In genomic region chr6:15573376-15573775, GRCh38 we compare ENCODE assay signal across 18 cellular contexts.
DNase-seq lines count a peak whose midpoint lies in the region; ATAC-seq, FAIRE-seq and TF ChIP-seq lines count a peak whose summit lies in the region.
"Had no signal": no experiment of that assay in that cellular context is flagged by ENCODE, and none has a peak within 500 bp of the region (broad histone marks: within the 10 kb centered on the region; RNA-seq: fewer than 3 reads in every experiment).

No MANE protein-coding gene starts in this region.

- no peak overlapping the region for H3K23ac ChIP-seq in H1 (ENCODE audit: insufficient read length)

- H3K9ac ChIP-seq in HUES64 (ENCODE audit: low read depth, low read length), result no peak overlapping the region
- no peak overlapping the region for H3K9ac ChIP-seq in H1 (replicated peaks in 1 of 4; ENCODE audit: extremely low read depth in 1 of 4, low read depth in 3 of 4, low read length in 3 of 4)
- H3K9ac ChIP-seq: BLaER1 treated with 17β-estradiol and CSF1 and Interleukin-3, amounts not matched to agents 10 nM and 100 nM; GM23248 had no signal

- H3K27me3 ChIP-seq in HUES64 (ENCODE audit: insufficient read depth, low read length), result no peaks in the 10 kb centered on the region
- H3K27me3 ChIP-seq in H1 (replicated peaks in 1 of 4; ENCODE audit: control insufficient read depth in 3 of 4, extremely low read depth in 1 of 4, insufficient read depth in 3 of 4, low read length in 3 of 4), result no peaks in the 10 kb centered on the region
- H3K27me3 ChIP-seq: BLaER1 treated with 17β-estradiol and CSF1 and Interleukin-3, amounts not matched to agents 10 nM and 100 nM had no signal

- POLR2A ChIA-PET in H1 (lab: Charles Lee; ENCODE audit: partially characterized antibody), result no interaction called here

- no peaks in the 10 kb centered on the region for H3K79me2 ChIP-seq in H1 (ENCODE audit: control insufficient read depth in 1 of 2, insufficient read depth in 2 of 2, low read length in 2 of 2)

- no peaks in the 10 kb centered on the region for H3K23me2 ChIP-seq in H1 (ENCODE audit: low read depth, low read length)

- H4K91ac ChIP-seq in H1 (replicated peaks; ENCODE audit: insufficient read length, low read length), result no peak overlapping the region

- 66% methylated on average over 3 of the region's 3 CpGs for WGBS in HUES64
- WGBS in H1 (ENCODE audit: extremely low coverage in 1 of 2, insufficient coverage in 1 of 2, insufficient read length in 1 of 2, insufficient replicate concordance in 2 of 2, low coverage in 1 of 2, low lambda C conversion rate in 2 of 2, missing lambda C conversion rate in 1 of 2), 2 experiments, result 60% methylated on average over 3 of the region's 3 CpGs; no CpG with 5 or more reads in 1 of the 2 experiments

- H3K36me3 ChIP-seq in HUES64 (ENCODE audit: insufficient read depth, low read length), result no peaks in the 10 kb centered on the region
- no peaks in the 10 kb centered on the region for H3K36me3 ChIP-seq in H1 (ENCODE audit: control insufficient read depth in 2 of 4, insufficient read depth in 4 of 4, low read length in 3 of 4)

- no peak overlapping the region for H2BK15ac ChIP-seq in H1 (ENCODE audit: low read length)

- H2BK20ac ChIP-seq in H1 (ENCODE audit: low read length), result no peak overlapping the region

- no peak for ATAC-seq in HG02588 (IDR thresholded peaks at IDR 0.05; ENCODE audit: unreplicated experiment)

- H3K14ac ChIP-seq in H1 (ENCODE audit: insufficient read length), result no peak overlapping the region

- no peak overlapping the region for H4K5ac ChIP-seq in H1 (ENCODE audit: insufficient read length, low read depth, low read length)

- no peak overlapping the region for H3K4ac ChIP-seq in H1 (replicated peaks; ENCODE audit: insufficient read length, low read depth, low read length)

- no peak for TF ChIP-seq EP300 in H1 (IDR thresholded peaks at IDR 0.05; ENCODE audit: borderline replicate concordance in 1 of 2, low read depth in 2 of 2, low read length in 2 of 2)

- no peak for TF ChIP-seq CTCF in H1 (IDR thresholded peaks at IDR 0.05; ENCODE audit: control extremely low read depth in 1 of 3, insufficient read depth in 1 of 3, low read depth in 1 of 3, low read length in 3 of 3)

- H4K8ac ChIP-seq in H1 (ENCODE audit: extremely low read depth, insufficient read depth, low read length), result no peak overlapping the region

- H2BK5ac ChIP-seq in H1 (ENCODE audit: low read depth, low read length), result no peak overlapping the region

- peaks cover 38% of the 10 kb centered on the region for H3K4me1 ChIP-seq in HUES64 (ENCODE audit: insufficient read depth, low read length)
- peaks cover 0 to 15% (median 9%) of the 10 kb centered on the region in 4 experiments for H3K4me1 ChIP-seq in H1 (replicated peaks in 1 of 4; ENCODE audit: control insufficient read depth in 3 of 4, insufficient read depth in 4 of 4, low read length in 3 of 4)

- H3K4me3 ChIP-seq in HUES64 (ENCODE audit: low read length) (no peak overlapping the region), H1 (ENCODE audit: extremely low read depth in 1 of 4, insufficient read depth in 2 of 4, low read depth in 3 of 4, low read length in 4 of 4) (no peak overlapping the region)
- H3K4me3 ChIP-seq: BLaER1 treated with 17β-estradiol and CSF1 and Interleukin-3, amounts not matched to agents 10 nM and 100 nM; GM23248 had no signal

- H3K79me1 ChIP-seq in H1 (ENCODE audit: low read depth, low read length), result no peaks in the 10 kb centered on the region

- H3K27ac ChIP-seq in HUES64 (ENCODE audit: low read depth, low read length) (peak overlapping the region; percentile 47; the same call in 1 of the 2 replicates), H1 (ENCODE audit: low read depth, low read length) (no peak overlapping the region)
- H3K27ac ChIP-seq: GM23248 had no signal

- no peak overlapping the region for H3K4me2 ChIP-seq in H1 (ENCODE audit: insufficient read depth in 1 of 2, low read depth in 2 of 2, low read length in 2 of 2)

- H2BK12ac ChIP-seq in H1 (ENCODE audit: low read depth, low read length), result no peak overlapping the region

- H2AFZ ChIP-seq in H1 (ENCODE audit: low read length), result no peak overlapping the region
- H2AFZ ChIP-seq: GM23248 had no signal

- H2AK5ac ChIP-seq in H1 (ENCODE audit: low read depth, low read length), result no peak overlapping the region

- TF ChIP-seq RAD21 in H1 (IDR thresholded peaks at IDR 0.05 in 1 of 2, conservative IDR thresholded peaks at IDR 0.05 in 1 of 2; ENCODE audit: low read depth in 2 of 2, low read length in 2 of 2), result no peak

- peaks cover 0 to 4% of the 10 kb centered on the region in 2 experiments for H4K20me1 ChIP-seq in H1 (replicated peaks in 1 of 2; ENCODE audit: control insufficient read depth in 1 of 2, insufficient read depth in 2 of 2, low read length in 2 of 2)

- H3K9me3 ChIP-seq in HUES64 (ENCODE audit: insufficient read depth, low read depth, low read length) (no peaks in the 10 kb centered on the region), H1 (ENCODE audit: insufficient read depth in 2 of 2, low read depth in 1 of 2, low read length in 1 of 2) (no peaks in the 10 kb centered on the region)

- FAIRE-seq in H1 (lab: Jason Lieb, UNC), result peak; percentile 13
- FAIRE-seq: GM18507, HTR-8/SVneo had no signal

- CTCF ChIA-PET in H1 (lab: Charles Lee; ENCODE audit: partially characterized antibody), result interaction anchor here (2.3 kb wide), 1 partner anchor 50 kb away, joined by 8 read pairs; no protein-coding TSS in a partner anchor

- DNase-seq in NCI-H82 (lab: John Stamatoyannopoulos, UW) (peak; percentile 49), NCI-H82 treated with DMSO at 0.1 percent for 48 hours (lab: John Stamatoyannopoulos, UW; ENCODE audit: unreplicated experiment) (no peak), H1 (ENCODE audit: low read depth in 1 of 2, low spot score in 2 of 2) (peak in 1 of 2 experiments; percentile 23), occipital lobe (lab: John Stamatoyannopoulos, UW) (no peak), hepatic stellate cell (ENCODE audit: low spot score) (no peak)
- DNase-seq: 8988T; CD4-positive, CD25-positive, alpha-beta regulatory T cell; DMS53; GM23248; HCEC 1CT; HFFc6; IMR-90; KBM-7 had no signal

- no peak overlapping the region for H3K18ac ChIP-seq in H1 (ENCODE audit: extremely low read depth, low read length)

- H2BK120ac ChIP-seq in H1 (replicated peaks; ENCODE audit: low read depth, low read length), result no peak overlapping the region

- H3K56ac ChIP-seq in H1 (replicated peaks; ENCODE audit: insufficient read length, low read depth, low read length), result no peak overlapping the region

- TF ChIP-seq POLR2A in H1 (IDR thresholded peaks at IDR 0.05; ENCODE audit: control extremely low read depth in 1 of 2, low read depth in 2 of 2, low read length in 2 of 2), result no peak

TF ChIP-seq in H1, 55 proteins besides CTCF, POLR2A, EP300 and RAD21 (continues in another document):
- TF ChIP-seq RXRA (IDR thresholded peaks at IDR 0.05; ENCODE audit: insufficient read depth, low read depth, low read length), result no peak
